23 cellular contexts compared by ENCODE assay signal in genomic region chr1:237031480-237031879, GRCh38. TPM values are rescaled to one million over a fixed set of nuclear protein-coding genes. Genes with fewer than 3 reads are reported as not detected.
DNase-seq lines count a peak whose midpoint lies in the region; ATAC-seq, FAIRE-seq and TF ChIP-seq lines count a peak whose summit lies in the region.
"Had no signal": no experiment of that assay in that cellular context is flagged by ENCODE, and none has a peak within 500 bp of the region (broad histone marks: within the 10 kb centered on the region; RNA-seq: fewer than 3 reads in every experiment).

No MANE protein-coding gene starts in this region.

- intact Hi-C loops in esophagus muscularis mucosa (cut with DNase I), result loop anchor here (10.0 kb wide), 1 partner anchor 147 kb away; no protein-coding TSS in a partner anchor

- TF ChIP-seq EP300 in esophagus muscularis mucosa (IDR thresholded peaks at IDR 0.05), result no peak

- no peaks in the 10 kb centered on the region; the same call in 1 of the 2 replicates for H3K27me3 ChIP-seq in HUES48 (ENCODE audit: control insufficient read depth, insufficient read depth, low read length)
- no peaks in the 10 kb centered on the region for H3K27me3 ChIP-seq in esophagus muscularis mucosa
- no peaks in the 10 kb centered on the region for H3K27me3 ChIP-seq in lung (ENCODE audit: control insufficient read depth, insufficient read depth)
- no peaks in the 10 kb centered on the region for H3K27me3 ChIP-seq in small intestine (ENCODE audit: control insufficient read depth in 2 of 2, insufficient read depth in 2 of 2, low read length in 2 of 2)
- H3K27me3 ChIP-seq: colonic mucosa had no signal

- TF ChIP-seq POLR2A in esophagus muscularis mucosa (IDR thresholded peaks at IDR 0.05; ENCODE audit: low read depth), result no peak

- H3K4me3 ChIP-seq in HUES48 (ENCODE audit: low read depth, low read length) (no peak overlapping the region; the same call in 1 of the 2 replicates), esophagus muscularis mucosa (no peak overlapping the region), lung (no peak overlapping the region), small intestine (ENCODE audit: low read depth in 1 of 2, low read length in 2 of 2) (no peak overlapping the region)
- H3K4me3 ChIP-seq: colonic mucosa, PC-9 had no signal

- peaks cover 27% of the 10 kb centered on the region for H3K4me1 ChIP-seq in HUES48 (ENCODE audit: control insufficient read depth, insufficient read depth, low read length)
- peaks cover 9 to 38% (median 26%) of the 10 kb centered on the region in 4 donors for H3K4me1 ChIP-seq in esophagus muscularis mucosa
- peaks cover 0 to 2% of the 10 kb centered on the region in 2 donors for H3K4me1 ChIP-seq in lung (ENCODE audit: control insufficient read depth in 2 of 2, insufficient read depth in 2 of 2, low read length in 2 of 2)
- H3K4me1 ChIP-seq in small intestine (ENCODE audit: control insufficient read depth in 2 of 2, insufficient read depth in 1 of 2, low read depth in 1 of 2, low read length in 1 of 2), result no peaks in the 10 kb centered on the region
- H3K4me1 ChIP-seq: colonic mucosa had no signal

- TF ChIP-seq CTCF in esophagus muscularis mucosa (IDR thresholded peaks at IDR 0.05), result no peak
- TF ChIP-seq CTCF in lung (IDR thresholded peaks at IDR 0.05; ENCODE audit: control extremely low read depth, extremely low read depth), result no peak

- H3K9ac ChIP-seq in HUES48 (ENCODE audit: low read depth, low read length), result 0 out of 2 replicates have a peak overlapping the region, but pooled peaks have one; percentile 26

- DNase-seq in AG08395 (ENCODE audit: low spot score) (peak; percentile 54), esophagus muscularis mucosa (ENCODE audit: extremely low spot score) (peak; percentile 86), lung (ENCODE audit: low spot score) (no peak), small intestine (no peak)
- no peak for DNase-seq in activated T-cell treated with anti-CD3 and anti-CD28 coated beads, Interleukin-2, amount 50 U/mL, for 48 hours
- DNase-seq: activated naive CD4-positive, alpha-beta T cell treated with anti-CD3 and anti-CD28 coated beads, Interleukin-2, amount 10 ng/mL, durations not matched to agents 7 days and 5 days; activated T-cell treated with anti-CD3 and anti-CD28 coated beads for 4 hours; CD4-positive, CD25-positive, alpha-beta regulatory T cell; colonic mucosa; DMS79 treated with DMSO at 0.1 percent for 48 hours; IMR-90; midbrain; NCI-H2029; NCI-H524; PC-9; stimulated activated naive CD4-positive, alpha-beta T cell treated with Interleukin-2 at 50 U/mL for 16 hours had no signal

- ATAC-seq in lung (ENCODE audit: insufficient read depth, low FRiP score) (no peak), GM19395 (IDR thresholded peaks at IDR 0.05; ENCODE audit: unreplicated experiment) (no peak), GM21825 (IDR thresholded peaks at IDR 0.05; ENCODE audit: unreplicated experiment) (no peak)

- WGBS in esophagus muscularis mucosa, result 70% methylated on average over 4 of the region's 4 CpGs
- 62 to 74% methylated on average over 4 of the region's 4 CpGs for WGBS in lung, 2 donors
- 62 to 69% (median 68%) methylated on average over 4 of the region's 4 CpGs for WGBS in small intestine, 3 donors

- no peaks in the 10 kb centered on the region for H3K9me3 ChIP-seq in HUES48 (ENCODE audit: control insufficient read depth, insufficient read depth, low read length)
- H3K9me3 ChIP-seq in esophagus muscularis mucosa, result no peaks in the 10 kb centered on the region
- H3K9me3 ChIP-seq in lung (ENCODE audit: control insufficient read depth in 2 of 2, insufficient read depth in 1 of 2, low read length in 1 of 2), result peaks cover 0 to 2% of the 10 kb centered on the region in 2 donors
- H3K9me3 ChIP-seq in small intestine (ENCODE audit: control insufficient read depth, low read depth), result no peaks in the 10 kb centered on the region
- H3K9me3 ChIP-seq: colonic mucosa had no signal

- H3K36me3 ChIP-seq in HUES48 (ENCODE audit: control insufficient read depth, insufficient read depth, low read length), result no peaks in the 10 kb centered on the region
- H3K36me3 ChIP-seq in esophagus muscularis mucosa, result no peaks in the 10 kb centered on the region
- no peaks in the 10 kb centered on the region for H3K36me3 ChIP-seq in lung (ENCODE audit: control insufficient read depth in 2 of 2, insufficient read depth in 2 of 2, low read length in 2 of 2)
- no peaks in the 10 kb centered on the region for H3K36me3 ChIP-seq in small intestine (ENCODE audit: control insufficient read depth in 2 of 2, insufficient read depth in 2 of 2, low read length in 2 of 2)
- H3K36me3 ChIP-seq: colonic mucosa had no signal

- H3K27ac ChIP-seq in HUES48 (ENCODE audit: low read depth, low read length) (peak overlapping the region; percentile 92), esophagus muscularis mucosa (replicated peaks in 1 of 4) (peak overlapping the region in 3 of 4 donors; percentile 41 to 65 (median 64)), lung (ENCODE audit: low read depth in 1 of 2, low read length in 1 of 2) (peak overlapping the region; percentile 45 to 74), small intestine (ENCODE audit: low read depth in 1 of 2, low read length in 1 of 2) (peak overlapping the region in 1 of 2 donors; percentile 9)
- H3K27ac ChIP-seq: colonic mucosa, PC-9 had no signal

- FAIRE-seq in small intestine (lab: Jason Lieb, UNC), result no peak

RNA-seq across cellular contexts. Expression of gene RYR2, which starts 10.5 kb away (rescaled TPM):
- total RNA-seq in esophagus muscularis mucosa (10 to 100 TPM; 29.8 to 56.3 (median 38.9) TPM), lung (10 to 100 TPM in 1 of 2 donors, 1 to 10 TPM in 1; 2.9 to 11.6 TPM)
- polyA plus RNA-seq in lung (1 to 10 TPM in 1 of 2 donors, under 1 TPM in 1; 0.43 to 1.1 TPM), small intestine (under 1 TPM; 0.22 to 0.70 (median 0.54) TPM)
- total RNA-seq: glomerular endothelial cell, IMR-90, PC-9 had no signal
- polyA plus RNA-seq: IMR-90 had no signal

RNA-seq across cellular contexts. Expression of gene MT1HL1, which starts 27.2 kb away (rescaled TPM):
- total RNA-seq in esophagus muscularis mucosa, result not detected
- total RNA-seq in lung, result not detected
- not detected for polyA plus RNA-seq in lung
- polyA plus RNA-seq in small intestine, result not detected
- total RNA-seq: A673; CD4-positive, CD25-positive, alpha-beta regulatory T cell; colonic mucosa; glomerular endothelial cell; IMR-90; PC-9; renal cortical epithelial cell had no signal
- polyA plus RNA-seq: CD4-positive, CD25-positive, alpha-beta regulatory T cell; IMR-90; neural cell had no signal

Comparison
In these comparisons a context has a peak if more than half of its experiments do, and no peak if none do; other contexts are left out.
1. DNase-seq: peak in AG08395 (single experiment) and esophagus muscularis mucosa (single experiment); none in lung (single experiment), activated T-cell treated with anti-CD3 and anti-CD28 coated beads, Interleukin-2, amount 50 U/mL, for 48 hours (0 of 2) and small intestine (single experiment).